In the genomic region with DNA sequence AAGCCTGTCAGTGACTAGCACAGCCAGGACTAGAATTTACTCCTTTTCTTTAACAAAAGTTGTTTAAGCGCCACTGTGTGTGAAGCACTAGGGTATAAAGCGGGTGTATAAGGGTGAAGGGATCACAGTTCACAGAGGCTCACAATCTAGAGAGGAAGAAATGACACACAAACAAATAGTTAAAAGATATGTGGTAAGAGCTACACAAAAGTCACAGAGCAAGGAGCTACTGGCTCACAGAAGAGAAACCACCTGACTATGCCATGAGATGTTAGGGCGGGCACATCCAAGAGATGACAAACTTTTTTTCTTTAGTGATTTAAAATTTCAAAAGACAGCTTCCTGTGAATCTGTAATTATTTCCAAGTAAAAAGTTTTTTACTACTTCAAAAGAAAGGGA, we compare ENCODE assay signal across 20 cellular contexts. TPM values are rescaled to one million over a fixed set of nuclear protein-coding genes. Genes with fewer than 3 reads are reported as not detected.
DNase-seq lines count a peak whose midpoint lies in the region; ATAC-seq and TF ChIP-seq lines count a peak whose summit lies in the region.
"Had no signal": no experiment of that assay in that cellular context is flagged by ENCODE, and none has a peak within 500 bp of the region (broad histone marks: within the 10 kb centered on the region; RNA-seq: fewer than 3 reads in every experiment).

No MANE protein-coding gene starts in this region.

- no peaks in the 10 kb centered on the region for H3K27me3 Mint-ChIP-seq in activated T-cell treated with anti-CD3 and anti-CD28 coated beads, Interleukin-2, amount 50 U/mL, for 24 hours
- no peaks in the 10 kb centered on the region for H3K27me3 Mint-ChIP-seq in T-helper 17 cell
- no peaks in the 10 kb centered on the region for H3K27me3 Mint-ChIP-seq in stimulated activated naive B cell treated with anti-CD40 and anti-IgM and Interleukin-4, amounts not matched to agents 10 μg/mL and 1 μg/mL and 100 μg/mL, for 72 hours
- H3K27me3 Mint-ChIP-seq: CD4-positive, CD25-positive, alpha-beta regulatory T cell had no signal

- H3F3A ChIP-seq in smooth muscle cell (ENCODE audit: low read depth): no peaks in the 10 kb centered on the region

- H3K27me3 ChIP-seq in esophagus (ENCODE audit: control insufficient read depth in 1 of 2, insufficient read depth in 2 of 2, low read length in 2 of 2) (no peaks in the 10 kb centered on the region), smooth muscle cell (ENCODE audit: low read depth) (no peaks in the 10 kb centered on the region)
- H3K27me3 ChIP-seq: BE2C had no signal

- H3K4me1 ChIP-seq in esophagus (ENCODE audit: control insufficient read depth in 2 of 2, insufficient read depth in 2 of 2, low read length in 1 of 2) (no peaks in the 10 kb centered on the region), smooth muscle cell (ENCODE audit: low read depth) (peaks cover 19% of the 10 kb centered on the region)
- H3K4me1 ChIP-seq: BE2C had no signal

- H3K4me3 ChIP-seq in esophagus (ENCODE audit: low read depth in 1 of 2, low read length in 2 of 2): no peak overlapping the region
- H3K4me3 ChIP-seq in smooth muscle cell: no peak overlapping the region

- no peak overlapping the region for H3K4me3 Mint-ChIP-seq in activated T-cell treated with anti-CD3 and anti-CD28 coated beads, Interleukin-2, amount 50 U/mL, for 24 hours
- no peak overlapping the region for H3K4me3 Mint-ChIP-seq in T-helper 17 cell
- H3K4me3 Mint-ChIP-seq in stimulated activated naive B cell treated with anti-CD40 and anti-IgM and Interleukin-4, amounts not matched to agents 10 μg/mL and 1 μg/mL and 100 μg/mL, for 72 hours: no peak overlapping the region
- H3K4me3 Mint-ChIP-seq: CD4-positive, CD25-positive, alpha-beta regulatory T cell; H9 had no signal

- no peak for DNase-seq in activated T-cell treated with anti-CD3 and anti-CD28 coated beads, Interleukin-2, amount 50 U/mL, for 24 hours
- DNase-seq in activated T-cell treated with anti-CD3 and anti-CD28 coated beads for 4 hours: no peak
- no peak for DNase-seq in T-helper 17 cell
- no peak for DNase-seq in smooth muscle cell (lab: John Stamatoyannopoulos, UW; ENCODE audit: unreplicated experiment)
- no peak for DNase-seq in stimulated activated naive B cell treated with anti-CD40 and anti-IgM and Interleukin-4, amounts not matched to agents 10 μg/mL and 1 μg/mL and 100 μg/mL, for 72 hours
- no peak for DNase-seq in NCI-H524 treated with DMSO at 0.1 percent for 48 hours (lab: John Stamatoyannopoulos, UW)
- DNase-seq: BE2C, COR-L47, DMS 273 treated with DMSO at 0.1 percent for 48 hours, H9, IMR-90, NCI-H1417 treated with DMSO at 0.1 percent for 48 hours, NCI-H187 treated with DMSO at 0.1 percent for 48 hours, NCI-H2227 treated with DMSO at 0.1 percent for 48 hours, NCI-H510A treated with DMSO at 0.1 percent for 48 hours, NCI-H82, SIG-M5 had no signal

- H3K27ac ChIP-seq in esophagus (ENCODE audit: low read depth in 2 of 2, low read length in 1 of 2) (peak overlapping the region; percentile 14 to 79), smooth muscle cell (ENCODE audit: low read depth) (peak overlapping the region; percentile 83)

- ATAC-seq in T-helper 17 cell (no peak), GM19023 (IDR thresholded peaks at IDR 0.05; ENCODE audit: unreplicated experiment) (no peak)
- no peak for ATAC-seq in stimulated activated naive B cell treated with anti-CD40 and anti-IgM and Interleukin-4, amounts not matched to agents 10 μg/mL and 1 μg/mL and 100 μg/mL, for 72 hours (replicated peaks)

- peaks cover 53% of the 10 kb centered on the region for H4K20me1 ChIP-seq in smooth muscle cell (ENCODE audit: low read depth)

- no peaks in the 10 kb centered on the region for H3K9me3 ChIP-seq in T-helper 17 cell (ENCODE audit: control insufficient read depth, low read length, poor library complexity, severe bottlenecking)
- no peaks in the 10 kb centered on the region for H3K9me3 ChIP-seq in esophagus (ENCODE audit: control insufficient read depth in 2 of 2, insufficient read depth in 1 of 2, low read depth in 1 of 2, low read length in 1 of 2)
- H3K9me3 ChIP-seq in smooth muscle cell (replicated peaks; ENCODE audit: low read depth): no peaks in the 10 kb centered on the region
- H3K9me3 ChIP-seq: BE2C had no signal

- WGBS in esophagus, 2 donors: 77 to 88% methylated on average over 3 of the region's 3 CpGs
- 95% methylated on average over 3 of the region's 3 CpGs for WGBS in smooth muscle cell (ENCODE audit: low lambda C conversion rate)

- H3K36me3 ChIP-seq in esophagus (ENCODE audit: control insufficient read depth in 2 of 2, insufficient read depth in 2 of 2, low read length in 1 of 2): no peaks in the 10 kb centered on the region
- H3K36me3 ChIP-seq in smooth muscle cell (ENCODE audit: low read depth): no peaks in the 10 kb centered on the region
- H3K36me3 ChIP-seq: BE2C had no signal

- peaks cover 55% of the 10 kb centered on the region for H3K36me3 Mint-ChIP-seq in activated T-cell treated with anti-CD3 and anti-CD28 coated beads, Interleukin-2, amount 50 U/mL, for 24 hours (ENCODE audit: low read depth)
- peaks cover 8% of the 10 kb centered on the region for H3K36me3 Mint-ChIP-seq in T-helper 17 cell (ENCODE audit: low read depth)
- H3K36me3 Mint-ChIP-seq in stimulated activated naive B cell treated with anti-CD40 and anti-IgM and Interleukin-4, amounts not matched to agents 10 μg/mL and 1 μg/mL and 100 μg/mL, for 72 hours: peaks cover 20 to 47% of the 10 kb centered on the region in 2 donors

- no peak overlapping the region for H3K4me2 ChIP-seq in smooth muscle cell

- no peaks in the 10 kb centered on the region for H3K9me3 Mint-ChIP-seq in activated T-cell treated with anti-CD3 and anti-CD28 coated beads, Interleukin-2, amount 50 U/mL, for 24 hours
- H3K9me3 Mint-ChIP-seq in stimulated activated naive B cell treated with anti-CD40 and anti-IgM and Interleukin-4, amounts not matched to agents 10 μg/mL and 1 μg/mL and 100 μg/mL, for 72 hours: no peaks in the 10 kb centered on the region
- H3K9me3 Mint-ChIP-seq: CD4-positive, CD25-positive, alpha-beta regulatory T cell; H9 had no signal

- peak overlapping the region; percentile 19 for H3K27ac Mint-ChIP-seq in activated T-cell treated with anti-CD3 and anti-CD28 coated beads, Interleukin-2, amount 50 U/mL, for 24 hours
- H3K27ac Mint-ChIP-seq in T-helper 17 cell: peak overlapping the region; percentile 60
- no peak overlapping the region for H3K27ac Mint-ChIP-seq in stimulated activated naive B cell treated with anti-CD40 and anti-IgM and Interleukin-4, amounts not matched to agents 10 μg/mL and 1 μg/mL and 100 μg/mL, for 72 hours

- peaks cover 10% of the 10 kb centered on the region for H3K79me2 ChIP-seq in smooth muscle cell (ENCODE audit: low read depth)

- peaks cover 14% of the 10 kb centered on the region for H3K4me1 Mint-ChIP-seq in activated T-cell treated with anti-CD3 and anti-CD28 coated beads, Interleukin-2, amount 50 U/mL, for 24 hours (ENCODE audit: low read depth)
- H3K4me1 Mint-ChIP-seq in T-helper 17 cell: peaks cover 28% of the 10 kb centered on the region
- H3K4me1 Mint-ChIP-seq in stimulated activated naive B cell treated with anti-CD40 and anti-IgM and Interleukin-4, amounts not matched to agents 10 μg/mL and 1 μg/mL and 100 μg/mL, for 72 hours: no peaks in the 10 kb centered on the region

- peak overlapping the region; percentile 13 for H3K9ac ChIP-seq in smooth muscle cell (ENCODE audit: low read depth)

- H2AFZ ChIP-seq in smooth muscle cell (ENCODE audit: low read depth): no peak overlapping the region

- no peak for TF ChIP-seq CTCF in smooth muscle cell (IDR thresholded peaks at IDR 0.05; ENCODE audit: borderline replicate concordance, insufficient read depth, poor library complexity, severe bottlenecking)

RNA-seq across cellular contexts. Expression of a gene that starts 55.6 kb away (rescaled TPM):
- total RNA-seq in T-helper 17 cell: 100 to 1,000 TPM; 103 to 105 TPM
- polyA plus RNA-seq in esophagus: 10 to 100 TPM in 1 of 2 donors, 1 to 10 TPM in 1; 8.8 to 14.0 TPM
- total RNA-seq in smooth muscle cell: 28.2 and 28.7 TPM in 2 replicates
- 26.1 and 26.8 TPM in 2 replicates for polyA plus RNA-seq in smooth muscle cell
